8 cellular contexts compared by ENCODE assay signal in the genomic region with DNA sequence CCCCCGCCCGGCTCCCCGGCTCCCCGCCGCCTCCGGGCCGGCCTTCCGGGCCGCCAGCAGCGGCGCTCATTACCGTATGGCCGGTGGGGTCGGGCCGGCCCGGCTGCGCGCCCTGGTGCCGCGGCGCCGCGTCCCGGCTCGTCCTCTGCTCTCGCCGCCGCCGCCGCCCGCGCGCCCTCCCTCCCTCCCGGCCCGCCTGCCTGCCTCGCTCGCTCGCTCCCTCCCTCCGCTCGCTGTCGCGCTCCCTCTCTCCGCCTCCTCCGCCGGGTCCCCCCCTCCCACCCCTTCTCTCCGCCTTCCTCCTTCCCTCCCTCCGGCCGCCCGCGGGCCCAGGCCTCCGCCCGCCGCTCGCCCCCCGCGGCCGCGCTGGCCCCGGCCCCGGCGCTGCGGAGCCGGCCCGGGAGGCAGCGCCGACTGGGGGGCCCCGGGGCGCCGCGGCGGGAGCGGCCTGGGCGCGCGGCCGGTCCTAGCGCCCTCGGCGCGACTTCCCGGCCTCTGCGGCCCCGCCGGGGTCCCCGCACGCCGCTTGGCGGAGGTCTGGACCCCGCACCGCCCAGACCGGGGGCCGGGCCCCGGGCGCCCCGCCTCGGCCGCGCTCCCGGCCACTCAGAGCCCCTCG. TPM values are rescaled to one million over a fixed set of nuclear protein-coding genes. Genes with fewer than 3 reads are reported as not detected.
DNase-seq lines count a peak whose midpoint lies in the region; ATAC-seq and TF ChIP-seq lines count a peak whose summit lies in the region.

A gene (minus strand): TSS at position 173 of the 619 bp plus-strand sequence. CDS start 27,941 bp downstream, outside the sequence.

- peak within 1 kb of the TSS; percentile 90 for H2AFZ ChIP-seq in GM23338

- H3K9me2 ChIP-seq in GM23338 (ENCODE audit: insufficient read depth): no peaks in the 10 kb centered on the region

- DNase-seq in GDM1 (lab: John Stamatoyannopoulos, UW): peak; percentile 30
- peak; percentile 78 for DNase-seq in GM23338 (ENCODE audit: low spot score)
- DNase-seq in LNCaP clone FGC (ENCODE audit: low read depth): no peak
- DNase-seq in body of pancreas: peak; percentile 56 to 71 (median 60)
- peak in 42 of 51 donors; percentile 24 to 86 (median 70) for DNase-seq in hypothalamus (lab: John Stamatoyannopoulos, UW)
- peak; percentile 87 for DNase-seq in putamen (ENCODE audit: low spot score)
- DNase-seq in foreskin melanocyte: no peak

- peaks cover 15% of the 10 kb centered on the region; the same call in 1 of the 2 replicates for H3F3A ChIP-seq in GM23338 (replicated peaks; ENCODE audit: low read depth)

- peak within 1 kb of the TSS; percentile 66 for H3K4me3 ChIP-seq in GM23338
- H3K4me3 ChIP-seq in LNCaP clone FGC (ENCODE audit: low read depth, low read length): peak within 1 kb of the TSS; percentile 53
- H3K4me3 ChIP-seq in body of pancreas: peak within 1 kb of the TSS in 1 of 2 donors; percentile 74

- peaks cover 31% of the 10 kb centered on the region for H3K4me1 Mint-ChIP-seq in GM23338

- 0% methylated on average over 6 to 54 of the region's 100 CpGs for WGBS in body of pancreas, 2 donors

- H3K27me3 Mint-ChIP-seq in GM23338 (ENCODE audit: insufficient read depth, low read depth, poor library complexity): peaks cover 16% of the 10 kb centered on the region

- no peak; the same call in 2 of the 3 replicates for ATAC-seq in GM23338
- ATAC-seq in body of pancreas: peak; percentile 61

- intact Hi-C loops in T-helper 2 cell treated with Interferon-gamma antibody and Interleukin-4, amounts not matched to agents 100 ng/mL and 5 ng/mL, for 36 hours (cut with micrococcal nuclease): loop anchor here (1.0 to 10.0 kb wide), 7 partner anchors 20 to 333 kb away; a partner anchor contains a TSS
- intact Hi-C loops in body of pancreas (cut with DNase I): loop anchor here (10.0 kb wide), 1 partner anchor 183 kb away; no protein-coding TSS in a partner anchor

- TF ChIP-seq POLR2A in body of pancreas (IDR thresholded peaks at IDR 0.05): no peak

- no peaks in the 10 kb centered on the region for H3K9me3 Mint-ChIP-seq in GM23338

- 0 out of 2 replicates have a peak, but pooled peaks cover 3% of the 10 kb centered on the region for H3K79me2 ChIP-seq in GM23338 (replicated peaks; ENCODE audit: insufficient read depth)

- no peaks in the 10 kb centered on the region for H3K9me3 ChIP-seq in body of pancreas

- H3K36me3 Mint-ChIP-seq in GM23338 (ENCODE audit: low read depth): no peaks in the 10 kb centered on the region

- H3K4me2 ChIP-seq in GM23338: peak within 1 kb of the TSS; percentile 91

- H3K4me1 ChIP-seq in GM23338 (ENCODE audit: insufficient read depth) (peaks cover 10% of the 10 kb centered on the region; the same call in 1 of the 2 replicates), body of pancreas (peaks cover 33% of the 10 kb centered on the region)

- no peaks in the 10 kb centered on the region for H4K20me1 ChIP-seq in GM23338 (replicated peaks; ENCODE audit: insufficient read depth)

- H3K4me3 Mint-ChIP-seq in GM23338: peak within 1 kb of the TSS; percentile 67

- H3K27ac ChIP-seq in GM23338 (ENCODE audit: low read depth) (no peak within 1 kb of the TSS), body of pancreas (peak within 1 kb of the TSS; percentile 62 to 86 (median 77))

- H3K27ac Mint-ChIP-seq in GM23338: no peak within 1 kb of the TSS

- H3K36me3 ChIP-seq in GM23338 (ENCODE audit: insufficient read depth): no peaks in the 10 kb centered on the region
- H3K36me3 ChIP-seq in body of pancreas (replicated peaks in 1 of 2; ENCODE audit: insufficient read depth in 1 of 2, low read depth in 2 of 2): no peaks in the 10 kb centered on the region

- TF ChIP-seq CTCF in GM23338 (conservative IDR thresholded peaks at IDR 0.05; ENCODE audit: low read depth in 2 of 2) (no peak), LNCaP clone FGC (IDR thresholded peaks at IDR 0.05; ENCODE audit: control insufficient read depth, extremely low read depth, insufficient read depth) (no peak), body of pancreas (IDR thresholded peaks at IDR 0.05) (no peak)

- H3K27me3 ChIP-seq in GM23338 (ENCODE audit: insufficient read depth) (peaks cover 18% of the 10 kb centered on the region), body of pancreas (no peaks in the 10 kb centered on the region)

TF ChIP-seq in GM23338, 12 proteins besides CTCF, POLR2A, EP300 and RAD21 (continues in another document):
- TF ChIP-seq EZH2 (IDR thresholded peaks at IDR 0.05; ENCODE audit: low read depth, unreplicated experiment) (no peak), ZNF331 (CRISPR knock-in tag; IDR thresholded peaks at IDR 0.05; ENCODE audit: low read depth) (no peak), NANOG (IDR thresholded peaks at IDR 0.05; ENCODE audit: borderline replicate concordance) (no peak), EZH2phosphoT487 (IDR thresholded peaks at IDR 0.05; ENCODE audit: unreplicated experiment) (no peak), ZNF114 (CRISPR knock-in tag; IDR thresholded peaks at IDR 0.05) (no peak)
- TF ChIP-seq, protein P1, sequence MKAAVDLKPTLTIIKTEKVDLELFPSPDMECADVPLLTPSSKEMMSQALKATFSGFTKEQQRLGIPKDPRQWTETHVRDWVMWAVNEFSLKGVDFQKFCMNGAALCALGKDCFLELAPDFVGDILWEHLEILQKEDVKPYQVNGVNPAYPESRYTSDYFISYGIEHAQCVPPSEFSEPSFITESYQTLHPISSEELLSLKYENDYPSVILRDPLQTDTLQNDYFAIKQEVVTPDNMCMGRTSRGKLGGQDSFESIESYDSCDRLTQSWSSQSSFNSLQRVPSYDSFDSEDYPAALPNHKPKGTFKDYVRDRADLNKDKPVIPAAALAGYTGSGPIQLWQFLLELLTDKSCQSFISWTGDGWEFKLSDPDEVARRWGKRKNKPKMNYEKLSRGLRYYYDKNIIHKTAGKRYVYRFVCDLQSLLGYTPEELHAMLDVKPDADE (IDR thresholded peaks at IDR 0.05): no peak
- TF ChIP-seq, protein P2, sequence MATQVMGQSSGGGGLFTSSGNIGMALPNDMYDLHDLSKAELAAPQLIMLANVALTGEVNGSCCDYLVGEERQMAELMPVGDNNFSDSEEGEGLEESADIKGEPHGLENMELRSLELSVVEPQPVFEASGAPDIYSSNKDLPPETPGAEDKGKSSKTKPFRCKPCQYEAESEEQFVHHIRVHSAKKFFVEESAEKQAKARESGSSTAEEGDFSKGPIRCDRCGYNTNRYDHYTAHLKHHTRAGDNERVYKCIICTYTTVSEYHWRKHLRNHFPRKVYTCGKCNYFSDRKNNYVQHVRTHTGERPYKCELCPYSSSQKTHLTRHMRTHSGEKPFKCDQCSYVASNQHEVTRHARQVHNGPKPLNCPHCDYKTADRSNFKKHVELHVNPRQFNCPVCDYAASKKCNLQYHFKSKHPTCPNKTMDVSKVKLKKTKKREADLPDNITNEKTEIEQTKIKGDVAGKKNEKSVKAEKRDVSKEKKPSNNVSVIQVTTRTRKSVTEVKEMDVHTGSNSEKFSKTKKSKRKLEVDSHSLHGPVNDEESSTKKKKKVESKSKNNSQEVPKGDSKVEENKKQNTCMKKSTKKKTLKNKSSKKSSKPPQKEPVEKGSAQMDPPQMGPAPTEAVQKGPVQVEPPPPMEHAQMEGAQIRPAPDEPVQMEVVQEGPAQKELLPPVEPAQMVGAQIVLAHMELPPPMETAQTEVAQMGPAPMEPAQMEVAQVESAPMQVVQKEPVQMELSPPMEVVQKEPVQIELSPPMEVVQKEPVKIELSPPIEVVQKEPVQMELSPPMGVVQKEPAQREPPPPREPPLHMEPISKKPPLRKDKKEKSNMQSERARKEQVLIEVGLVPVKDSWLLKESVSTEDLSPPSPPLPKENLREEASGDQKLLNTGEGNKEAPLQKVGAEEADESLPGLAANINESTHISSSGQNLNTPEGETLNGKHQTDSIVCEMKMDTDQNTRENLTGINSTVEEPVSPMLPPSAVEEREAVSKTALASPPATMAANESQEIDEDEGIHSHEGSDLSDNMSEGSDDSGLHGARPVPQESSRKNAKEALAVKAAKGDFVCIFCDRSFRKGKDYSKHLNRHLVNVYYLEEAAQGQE (IDR thresholded peaks at IDR 0.05; ENCODE audit: unreplicated experiment): no peak

RNA-seq across cellular contexts. Expression of the gene that starts here (rescaled TPM):
- total RNA-seq in GM23338 (2014; rRNA removed; shearing (Covaris generic)): 67.2 and 80.4 TPM in 2 replicates
- polyA plus RNA-seq in GM23338 (2016; fragmentation: Nextera tagmentation; extraction: Ambion mirVana): 42.9 and 47.2 TPM in 2 replicates
- 62.6 and 63.0 TPM in 2 replicates for total RNA-seq in T-helper 2 cell treated with Interferon-gamma antibody and Interleukin-4, amounts not matched to agents 100 ng/mL and 5 ng/mL, for 36 hours
- total RNA-seq in body of pancreas: 10 to 100 TPM; 18.7 to 27.4 TPM

Comparison
In these comparisons a context has a peak if more than half of its experiments do, and no peak if none do; other contexts are left out.
1. DNase-seq: peak in GDM1 (single experiment), GM23338 (single experiment), body of pancreas (4 of 4), hypothalamus (42 of 51) and putamen (single experiment); none in LNCaP clone FGC (single experiment) and foreskin melanocyte (single experiment).